9 cellular contexts compared by ENCODE assay signal in genomic region chr4:83527671-83528070, GRCh38. TPM values are rescaled to one million over a fixed set of nuclear protein-coding genes. Genes with fewer than 3 reads are reported as not detected.
"Had no signal": no experiment of that assay in that cellular context is flagged by ENCODE, and none has a peak within 500 bp of the region (broad histone marks: within the 10 kb centered on the region; RNA-seq: fewer than 3 reads in every experiment).

No MANE protein-coding gene starts in this region.

- H3K9ac ChIP-seq: KMS-11 had no signal

- H3K27ac ChIP-seq: HL-60, KMS-11 had no signal

- H3K9me3 Mint-ChIP-seq: IgD-negative memory B cell had no signal

- H3K4me2 ChIP-seq: KMS-11 had no signal

- DNase-seq: IMR-90, Karpas-422, KBM-7, KG1 had no signal

- ATAC-seq: HepG2 had no signal

- FAIRE-seq: HepG2, HTR-8/SVneo had no signal

- H3K4me1 Mint-ChIP-seq: IgD-negative memory B cell had no signal

- H3K4me3 Mint-ChIP-seq: IgD-negative memory B cell had no signal

RNA-seq across cellular contexts. Expression of gene GPAT3, which starts 8.2 kb away (rescaled TPM):
- polyA plus RNA-seq: IgD-negative memory B cell had no signal
